16 cellular contexts compared by ENCODE assay signal in the genomic region with DNA sequence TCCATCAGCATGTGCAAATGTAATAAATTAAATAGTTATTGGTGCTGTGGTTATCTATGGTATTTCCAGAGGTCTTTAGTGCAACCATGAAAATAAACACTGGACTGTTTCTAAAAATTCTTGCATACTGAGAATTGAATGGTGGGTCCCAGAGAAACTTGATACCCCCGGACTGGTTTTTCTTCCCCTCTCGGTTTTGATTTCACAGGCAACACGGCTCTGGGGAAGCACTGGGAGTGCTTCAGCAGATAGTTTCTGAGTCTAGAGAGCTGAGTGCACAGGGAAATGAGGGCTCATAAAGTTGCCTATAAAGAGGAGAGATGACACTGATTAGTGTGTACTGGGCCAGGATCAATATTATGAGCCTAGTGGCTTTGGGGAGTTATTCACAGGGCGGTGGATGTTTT.
DNase-seq lines count a peak whose midpoint lies in the region; ATAC-seq, FAIRE-seq and TF ChIP-seq lines count a peak whose summit lies in the region.
"Had no signal": no experiment of that assay in that cellular context is flagged by ENCODE, and none has a peak within 500 bp of the region (broad histone marks: within the 10 kb centered on the region; RNA-seq: fewer than 3 reads in every experiment).

No MANE protein-coding gene starts in this region.

- intact Hi-C loops in left colon (cut with DNase I, micrococcal nuclease) = no loop called here
- intact Hi-C loops in ascending aorta (cut with DNase I) = no loop called here

- peak; percentile 30 for DNase-seq in HTR-8/SVneo (ENCODE audit: insufficient read length, low spot score)
- no peak for DNase-seq in left colon
- no peak for DNase-seq in activated CD8-positive, alpha-beta memory T cell treated with anti-CD3 and anti-CD28 coated beads, Interleukin-2, amount 10 ng/mL, durations not matched to agents 7 days and 5 days
- DNase-seq in germinal center (ENCODE audit: low spot score) = no peak
- no peak for DNase-seq in ascending aorta (ENCODE audit: low spot score in 2 of 2)
- DNase-seq in NCI-H2196 treated with DMSO at 0.1 percent for 48 hours (lab: John Stamatoyannopoulos, UW; ENCODE audit: unreplicated experiment) = no peak
- DNase-seq: activated CD4-positive, alpha-beta T cell treated with anti-CD3 and anti-CD28 coated beads for 36 hours; activated gamma-delta T cell; Caco-2; glutamatergic neuron; KG1; NCI-H774 had no signal

- FAIRE-seq in HTR-8/SVneo (lab: Jason Lieb, UNC) = no peak

- H3K9me3 Mint-ChIP-seq in activated CD8-positive, alpha-beta memory T cell treated with anti-CD3 and anti-CD28 coated beads, Interleukin-2, amount 10 ng/mL, durations not matched to agents 7 days and 5 days (ENCODE audit: low read depth) = no peaks in the 10 kb centered on the region
- H3K9me3 Mint-ChIP-seq: dendritic cell treated with granulocyte-macrophage colony-stimulating factor and Interleukin-4, amounts not matched to agents 40 ng/mL and 50 ng/mL, for 4 days had no signal

- H3K4me3 ChIP-seq in ascending aorta = no peak overlapping the region
- H3K4me3 ChIP-seq: thoracic aorta had no signal

- H3K4me1 Mint-ChIP-seq in activated CD8-positive, alpha-beta memory T cell treated with anti-CD3 and anti-CD28 coated beads, Interleukin-2, amount 10 ng/mL, durations not matched to agents 7 days and 5 days = no peaks in the 10 kb centered on the region
- H3K4me1 Mint-ChIP-seq: activated CD4-positive, alpha-beta T cell treated with anti-CD3 and anti-CD28 coated beads for 36 hours had no signal

- no peaks in the 10 kb centered on the region for H3K27me3 Mint-ChIP-seq in activated CD8-positive, alpha-beta memory T cell treated with anti-CD3 and anti-CD28 coated beads, Interleukin-2, amount 10 ng/mL, durations not matched to agents 7 days and 5 days
- H3K27me3 Mint-ChIP-seq: activated CD4-positive, alpha-beta T cell treated with anti-CD3 and anti-CD28 coated beads for 36 hours; dendritic cell treated with granulocyte-macrophage colony-stimulating factor and Interleukin-4, amounts not matched to agents 40 ng/mL and 50 ng/mL, for 4 days had no signal

- TF ChIP-seq CTCF in ascending aorta (IDR thresholded peaks at IDR 0.05) = no peak

- H3K36me3 Mint-ChIP-seq in activated CD8-positive, alpha-beta memory T cell treated with anti-CD3 and anti-CD28 coated beads, Interleukin-2, amount 10 ng/mL, durations not matched to agents 7 days and 5 days = no peaks in the 10 kb centered on the region

- no peaks in the 10 kb centered on the region for H3K9me3 ChIP-seq in ascending aorta
- H3K9me3 ChIP-seq: Caco-2, thoracic aorta had no signal

- no peaks in the 10 kb centered on the region for H3K36me3 ChIP-seq in ascending aorta
- H3K36me3 ChIP-seq: thoracic aorta had no signal

- CTCF ChIA-PET in activated CD8-positive, alpha-beta memory T cell treated with anti-CD3 and anti-CD28 coated beads, Interleukin-2, amount 10 ng/mL, durations not matched to agents 7 days and 5 days (lab: Charles Lee) = no interaction called here

- H3K27me3 ChIP-seq in ascending aorta = no peaks in the 10 kb centered on the region

- ATAC-seq in GM18519 (IDR thresholded peaks at IDR 0.05; ENCODE audit: low FRiP score, unreplicated experiment) (peak; percentile 58), GM21619 (IDR thresholded peaks at IDR 0.05; ENCODE audit: unreplicated experiment) (peak; percentile 75), left colon (peak; percentile 25)
- no peak for ATAC-seq in activated CD8-positive, alpha-beta memory T cell treated with anti-CD3 and anti-CD28 coated beads, Interleukin-2, amount 10 ng/mL, durations not matched to agents 7 days and 5 days
- ATAC-seq: activated CD4-positive, alpha-beta T cell treated with anti-CD3 and anti-CD28 coated beads for 36 hours had no signal

- no peak overlapping the region for H3K27ac Mint-ChIP-seq in activated CD8-positive, alpha-beta memory T cell treated with anti-CD3 and anti-CD28 coated beads, Interleukin-2, amount 10 ng/mL, durations not matched to agents 7 days and 5 days
- H3K27ac Mint-ChIP-seq: activated CD4-positive, alpha-beta T cell treated with anti-CD3 and anti-CD28 coated beads for 36 hours; dendritic cell treated with granulocyte-macrophage colony-stimulating factor and Interleukin-4, amounts not matched to agents 40 ng/mL and 50 ng/mL, for 4 days had no signal

- no peak overlapping the region for H3K27ac ChIP-seq in ascending aorta
- H3K27ac ChIP-seq: thoracic aorta had no signal

- H3K4me1 ChIP-seq in ascending aorta = peaks cover 0 to 7% of the 10 kb centered on the region in 2 donors

- H3K4me3 Mint-ChIP-seq in activated CD8-positive, alpha-beta memory T cell treated with anti-CD3 and anti-CD28 coated beads, Interleukin-2, amount 10 ng/mL, durations not matched to agents 7 days and 5 days = no peak overlapping the region
- H3K4me3 Mint-ChIP-seq: activated CD4-positive, alpha-beta T cell treated with anti-CD3 and anti-CD28 coated beads for 36 hours; dendritic cell treated with granulocyte-macrophage colony-stimulating factor and Interleukin-4, amounts not matched to agents 40 ng/mL and 50 ng/mL, for 4 days had no signal
